ENCODE assay signal across 31 cellular contexts in the genomic region with DNA sequence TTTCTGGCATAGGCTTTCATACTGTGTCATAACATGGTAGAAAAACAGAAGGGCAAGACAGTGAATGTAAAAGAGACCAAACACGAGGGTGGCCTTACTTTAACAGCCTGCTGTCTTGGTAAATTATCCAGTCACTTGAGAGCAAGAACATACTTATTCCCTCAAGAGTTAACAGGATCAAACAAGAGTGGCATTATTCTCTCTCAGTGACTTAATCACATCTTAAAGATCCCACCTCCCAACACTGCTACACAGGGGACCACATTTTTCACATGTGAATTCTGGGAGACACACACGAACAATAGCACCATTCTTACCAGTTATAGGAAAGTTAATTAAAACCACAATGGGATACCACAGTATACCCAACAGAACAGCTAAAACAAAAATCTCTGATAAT.
"Had no signal": no experiment of that assay in that cellular context is flagged by ENCODE, and none has a peak within 500 bp of the region (broad histone marks: within the 10 kb centered on the region; RNA-seq: fewer than 3 reads in every experiment).

No MANE protein-coding gene starts in this region.

- DNase-seq: activated CD4-positive, alpha-beta T cell treated with anti-CD3 and anti-CD28 coated beads, Interleukin-2, amount 10 ng/mL, durations not matched to agents 24 days and 14 days; activated CD4-positive, alpha-beta T cell treated with anti-CD3 and anti-CD28 coated beads, Interleukin-2, amount 50 U/mL, for 4 hours; activated CD8-positive, alpha-beta T cell treated with anti-CD3 and anti-CD28 coated beads for 36 hours; activated effector memory CD4-positive, alpha-beta T cell treated with anti-CD3 and anti-CD28 coated beads, Interleukin-2, amount 50 U/mL, for 16 hours; activated naive CD4-positive, alpha-beta T cell; activated naive CD4-positive, alpha-beta T cell treated with anti-CD3 and anti-CD28 coated beads, Interleukin-2, amount 50 U/mL, for 16 hours; activated naive CD8-positive, alpha-beta T cell treated with anti-CD3 and anti-CD28 coated beads for 36 hours; activated T-cell treated with anti-CD3 and anti-CD28 coated beads, Interleukin-2, amount 50 U/mL, for 1 hour; activated T-cell treated with anti-CD3 and anti-CD28 coated beads, Interleukin-2, amount 50 U/mL, for 72 hours; amniotic stem cell; aorta; brain microvascular endothelial cell; central memory CD4-positive, alpha-beta T cell; Karpas-422; MG63; NCI-H1048; NCI-H1105 treated with DMSO at 0.1 percent for 48 hours; NCI-H1436; NCI-H1694; NCI-H1930; NCI-H2081 treated with DMSO at 0.1 percent for 48 hours; NCI-H2171; NCI-H510A; NCI-H69; NK-92 treated with Interleukin-12 subunit alpha and Interleukin-12 subunit beta, amount 100 ng/mL, for 24 hours; PC-3; Peyer's patch; RPMI8226; SHP77 treated with DMSO at 0.1 percent for 48 hours; T1000 had no signal

- ATAC-seq: activated CD8-positive, alpha-beta T cell treated with anti-CD3 and anti-CD28 coated beads for 36 hours; activated T-cell treated with anti-CD3 and anti-CD28 coated beads, Interleukin-2, amount 50 U/mL, for 72 hours; activated T-helper 17 cell treated with anti-CD3 and anti-CD28 coated beads, Interleukin-2, amount 50 U/mL, for 72 hours; PC-3 had no signal
